ENCODE assay signal across 1 cellular context in genomic region chr10:100267237-100268104, GRCh38.
TF ChIP-seq lines count a peak whose summit lies in the region.

TSS of gene CWF19L1 (minus strand) at chr10:100267638. CDS start at chr10:100267593, 45 bp downstream.

TF ChIP-seq in HepG2, 621 proteins besides CTCF, POLR2A, EP300 and RAD21 (continued from another document):
- TF ChIP-seq ZNF710 (CRISPR knock-in tag; IDR thresholded peaks at IDR 0.05; ENCODE audit: borderline replicate concordance) = peak; percentile 65; the same call in 1 of the 2 replicates
- TF ChIP-seq HOXA3 (CRISPR knock-in tag; IDR thresholded peaks at IDR 0.05) = peak; percentile 88
- TF ChIP-seq MAZ (IDR thresholded peaks at IDR 0.05; ENCODE audit: borderline replicate concordance, low read depth, low read length) = 0 out of 2 replicates have a peak, but pooled peaks have one; percentile 26
- no peak for TF ChIP-seq MAZ (CRISPR knock-in tag; IDR thresholded peaks at IDR 0.05; ENCODE audit: low read depth)
- TF ChIP-seq ZHX2 (IDR thresholded peaks at IDR 0.05; ENCODE audit: low read depth) = peak; percentile 71
- TF ChIP-seq ZHX2 (CRISPR knock-in tag; IDR thresholded peaks at IDR 0.05; ENCODE audit: borderline replicate concordance) = no peak
- no peak for TF ChIP-seq ZNF747 (CRISPR knock-in tag; IDR thresholded peaks at IDR 0.05; ENCODE audit: borderline replicate concordance)
- TF ChIP-seq ZFP91 (CRISPR knock-in tag; IDR thresholded peaks at IDR 0.05; ENCODE audit: borderline replicate concordance) = peak; percentile 73
- TF ChIP-seq ZNF101 (CRISPR knock-in tag; IDR thresholded peaks at IDR 0.05; ENCODE audit: borderline replicate concordance, low read depth) = no peak
- TF ChIP-seq MAF1 (CRISPR knock-in tag; IDR thresholded peaks at IDR 0.05; ENCODE audit: borderline replicate concordance) = no peak
- no peak for TF ChIP-seq ZNF30 (CRISPR knock-in tag; IDR thresholded peaks at IDR 0.05)
- no peak for TF ChIP-seq HES4 (CRISPR knock-in tag; IDR thresholded peaks at IDR 0.05; ENCODE audit: borderline replicate concordance)
- no peak for TF ChIP-seq MTF2 (CRISPR knock-in tag; IDR thresholded peaks at IDR 0.05; ENCODE audit: borderline replicate concordance)
- no peak for TF ChIP-seq HNRNPLL (IDR thresholded peaks at IDR 0.05; ENCODE audit: low read depth, low read length, poor library complexity, severe bottlenecking)
- no peak for TF ChIP-seq ZNF776 (CRISPR knock-in tag; IDR thresholded peaks at IDR 0.05)
- TF ChIP-seq IRF2 (CRISPR knock-in tag; IDR thresholded peaks at IDR 0.05) = peak; percentile 96
- TF ChIP-seq NFKBIZ (CRISPR knock-in tag; IDR thresholded peaks at IDR 0.05) = no peak
- TF ChIP-seq ZNF282 (IDR thresholded peaks at IDR 0.05; ENCODE audit: partially characterized antibody) = no peak
- TF ChIP-seq PTBP1 (IDR thresholded peaks at IDR 0.05; ENCODE audit: low read depth, low read length, poor library complexity, severe bottlenecking) = no peak
- TF ChIP-seq BHLHE40 (IDR thresholded peaks at IDR 0.05; ENCODE audit: low read length) = no peak
- peak; percentile 69 for TF ChIP-seq TAF1 (CRISPR knock-in tag; IDR thresholded peaks at IDR 0.05)
- peak; percentile 49 for TF ChIP-seq FOXA3 (CRISPR knock-in tag; IDR thresholded peaks at IDR 0.05)
- peak; percentile 58; the same call in 1 of the 2 replicates for TF ChIP-seq RXRA (CRISPR knock-in tag; IDR thresholded peaks at IDR 0.05)
- TF ChIP-seq CCAR2 (optimal IDR thresholded peaks at IDR 0.05; ENCODE audit: low read depth, low read length) = no peak
- TF ChIP-seq CBX5 (CRISPR knock-in tag; IDR thresholded peaks at IDR 0.05; ENCODE audit: borderline replicate concordance) = peak; percentile 40; the same call in 1 of the 2 replicates
- no peak for TF ChIP-seq HMG20B (CRISPR knock-in tag; conservative IDR thresholded peaks at IDR 0.05)
- no peak for TF ChIP-seq USF2 (IDR thresholded peaks at IDR 0.05; ENCODE audit: low read depth, low read length)
- TF ChIP-seq USF2 (CRISPR knock-in tag; IDR thresholded peaks at IDR 0.05; ENCODE audit: borderline replicate concordance) = no peak
- TF ChIP-seq ARNT2 (CRISPR knock-in tag; IDR thresholded peaks at IDR 0.05; ENCODE audit: low read depth) = peak; percentile 35; the same call in 1 of the 2 replicates
- peak; percentile 47 for TF ChIP-seq ZEB1 (IDR thresholded peaks at IDR 0.05; ENCODE audit: insufficient replicate concordance, low read depth)
- no peak for TF ChIP-seq SMAD1 (CRISPR knock-in tag; IDR thresholded peaks at IDR 0.05; ENCODE audit: borderline replicate concordance, low read depth)
